12 cellular contexts compared by ENCODE assay signal in the genomic region with DNA sequence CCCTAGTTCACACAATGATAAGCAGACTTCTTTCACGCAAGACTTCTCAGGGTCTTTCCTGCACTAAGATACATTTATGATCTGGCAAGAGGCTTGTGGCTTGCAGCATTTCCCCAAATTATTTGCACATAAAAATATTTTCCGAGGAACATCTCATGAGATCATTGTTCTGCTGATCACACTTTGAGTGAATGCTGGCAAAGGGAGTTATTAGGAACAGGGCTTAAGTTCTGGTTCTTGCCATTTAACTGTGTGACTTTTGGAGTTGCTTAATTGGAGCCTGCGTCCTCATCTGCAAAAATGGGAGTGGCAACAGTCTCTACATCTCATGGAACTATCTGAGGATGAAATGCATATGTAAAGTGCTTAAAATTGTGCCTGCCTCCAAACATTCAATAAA. TPM values are rescaled to one million over a fixed set of nuclear protein-coding genes. Genes with fewer than 3 reads are reported as not detected.
DNase-seq lines count a peak whose midpoint lies in the region; ATAC-seq and TF ChIP-seq lines count a peak whose summit lies in the region.
"Had no signal": no experiment of that assay in that cellular context is flagged by ENCODE, and none has a peak within 500 bp of the region (broad histone marks: within the 10 kb centered on the region; RNA-seq: fewer than 3 reads in every experiment).

No MANE protein-coding gene starts in this region.

- TF ChIP-seq POLR2A in erythroblast (IDR thresholded peaks at IDR 0.05; ENCODE audit: low read length) (no peak), body of pancreas (IDR thresholded peaks at IDR 0.05) (no peak)

- H3K27me3 ChIP-seq in skeletal muscle tissue (ENCODE audit: control insufficient read depth in 3 of 3, insufficient read depth in 3 of 3, low read length in 3 of 3) (no peaks in the 10 kb centered on the region), body of pancreas (no peaks in the 10 kb centered on the region)

- H3K4me1 ChIP-seq in skeletal muscle tissue (ENCODE audit: control insufficient read depth in 3 of 3, insufficient read depth in 3 of 3, low read length in 3 of 3): peaks cover 20 to 29% (median 20%) of the 10 kb centered on the region in 3 donors
- H3K4me1 ChIP-seq in body of pancreas: peaks cover 13% of the 10 kb centered on the region

- H3K9ac ChIP-seq in skeletal muscle tissue (ENCODE audit: low read depth in 1 of 3, low read length in 3 of 3): no peak overlapping the region

- no peak overlapping the region for H3K4me3 ChIP-seq in AG10803 (ENCODE audit: low read length)
- no peak overlapping the region for H3K4me3 ChIP-seq in skeletal muscle tissue (ENCODE audit: low read length in 3 of 3)
- H3K4me3 ChIP-seq in body of pancreas: no peak overlapping the region

- peak; percentile 35 for DNase-seq in AG10803 (ENCODE audit: low read depth)
- peak; percentile 53 for DNase-seq in OCI-M1 (lab: John Stamatoyannopoulos, UW)
- DNase-seq in erythroblast (lab: John Stamatoyannopoulos, UW): peak; percentile 33 to 55
- DNase-seq in body of pancreas: no peak
- DNase-seq in NCI-H1930 (lab: John Stamatoyannopoulos, UW): no peak
- DNase-seq: activated CD4-positive, alpha-beta T cell treated with anti-CD3 and anti-CD28 coated beads, Interleukin-2, amount 50 U/mL, for 4 hours; NCI-H146; NCI-H526 had no signal

- 69 to 88% methylated on average over 3 of the region's 3 CpGs for WGBS in body of pancreas, 2 donors

- ATAC-seq in HG03442 (IDR thresholded peaks at IDR 0.05; ENCODE audit: unreplicated experiment) (no peak), HG02798 (IDR thresholded peaks at IDR 0.05; ENCODE audit: poor library complexity, unreplicated experiment) (no peak), body of pancreas (no peak)
- ATAC-seq: natural killer cell treated with Interleukin-12 subunit alpha and Interleukin-12 subunit beta and Interleukin-15 and Interleukin-18, amount 100 ng/mL, for 72 hours had no signal

- H3K27ac ChIP-seq in skeletal muscle tissue (ENCODE audit: low read depth, low read length) (peak overlapping the region; percentile 50), body of pancreas (peak overlapping the region in 2 of 4 donors; percentile 59 to 65)

- TF ChIP-seq CTCF in AG10803 (conservative IDR thresholded peaks at IDR 0.05; ENCODE audit: low read length): no peak
- no peak for TF ChIP-seq CTCF in body of pancreas (IDR thresholded peaks at IDR 0.05)

- intact Hi-C loops in body of pancreas (cut with DNase I): no loop called here

- no peaks in the 10 kb centered on the region for H3K9me3 ChIP-seq in skeletal muscle tissue (ENCODE audit: control insufficient read depth in 3 of 3, low read length in 3 of 3)
- H3K9me3 ChIP-seq in body of pancreas: no peaks in the 10 kb centered on the region

- H3K36me3 ChIP-seq in skeletal muscle tissue (ENCODE audit: control insufficient read depth in 3 of 3, insufficient read depth in 3 of 3, low read length in 3 of 3) (no peaks in the 10 kb centered on the region), body of pancreas (replicated peaks in 1 of 2; ENCODE audit: insufficient read depth in 1 of 2, low read depth in 2 of 2) (no peaks in the 10 kb centered on the region)

RNA-seq across cellular contexts. Expression of a gene that starts 50.2 kb away (rescaled TPM):
- 11.0 TPM for total RNA-seq in skeletal muscle tissue
- 10 to 100 TPM; 18.5 to 28.3 TPM for total RNA-seq in body of pancreas

Comparison
In these comparisons a context has a peak if more than half of its experiments do, and no peak if none do; other contexts are left out.
1. DNase-seq: peak in AG10803 (single experiment), OCI-M1 (single experiment) and erythroblast (2 of 2); none in body of pancreas (0 of 4) and NCI-H1930 (0 of 2).